ENCODE assay signal across 18 cellular contexts in genomic region chr1:75671708-75672107, GRCh38. TPM values are rescaled to one million over a fixed set of nuclear protein-coding genes. Genes with fewer than 3 reads are reported as not detected.
DNase-seq lines count a peak whose midpoint lies in the region; ATAC-seq, FAIRE-seq and TF ChIP-seq lines count a peak whose summit lies in the region.
"Had no signal": no experiment of that assay in that cellular context is flagged by ENCODE, and none has a peak within 500 bp of the region (broad histone marks: within the 10 kb centered on the region; RNA-seq: fewer than 3 reads in every experiment).

No MANE protein-coding gene starts in this region.

- H3K27ac Mint-ChIP-seq in WTC11 (peak overlapping the region; percentile 91), chondrocyte (ENCODE audit: unreplicated experiment) (no peak overlapping the region)
- H3K27ac Mint-ChIP-seq in activated naive CD4-positive, alpha-beta T cell treated with anti-CD3 and anti-CD28 coated beads, Interleukin-2, amount 50 U/mL, for 72 hours: no peak overlapping the region
- H3K27ac Mint-ChIP-seq: T-helper 17 cell had no signal

- no peaks in the 10 kb centered on the region for H3K27me3 Mint-ChIP-seq in WTC11 (ENCODE audit: low read depth)
- H3K27me3 Mint-ChIP-seq in chondrocyte (ENCODE audit: low read depth): peaks cover 6% of the 10 kb centered on the region

- BruUV-seq in HepG2 (replicated peaks; lab: Mats Ljungman, UMichigan): no TSS peak

- no peak overlapping the region; the same call in 1 of the 2 replicates for H3K4me3 Mint-ChIP-seq in WTC11
- no peak overlapping the region for H3K4me3 Mint-ChIP-seq in chondrocyte (ENCODE audit: unreplicated experiment)
- H3K4me3 Mint-ChIP-seq: IgD-negative memory B cell, T-helper 17 cell had no signal

- 0 out of 2 replicates have a peak, but pooled peaks cover 3% of the 10 kb centered on the region for H3K36me3 Mint-ChIP-seq in WTC11
- H3K36me3 Mint-ChIP-seq in chondrocyte (ENCODE audit: low read depth): no peaks in the 10 kb centered on the region
- no peaks in the 10 kb centered on the region for H3K36me3 Mint-ChIP-seq in activated naive CD4-positive, alpha-beta T cell treated with anti-CD3 and anti-CD28 coated beads, Interleukin-2, amount 50 U/mL, for 72 hours

- no peak for TF ChIP-seq RAD21 in HepG2 (CRISPR knock-in tag; IDR thresholded peaks at IDR 0.05)

- H3K79me2 ChIP-seq in HepG2 (ENCODE audit: insufficient read depth, low read length): peaks cover 3% of the 10 kb centered on the region

- no peak for ATAC-seq in HepG2
- no peak for ATAC-seq in right lobe of liver
- ATAC-seq in HG03159 (IDR thresholded peaks at IDR 0.05; ENCODE audit: unreplicated experiment): peak; percentile 56
- ATAC-seq in WTC11: no peak
- ATAC-seq in GM19397 (IDR thresholded peaks at IDR 0.05; ENCODE audit: unreplicated experiment): no peak
- ATAC-seq in activated naive CD4-positive, alpha-beta T cell treated with anti-CD3 and anti-CD28 coated beads, Interleukin-2, amount 50 U/mL, for 72 hours: no peak
- ATAC-seq: T-helper 17 cell had no signal

- DNase-seq in HepG2 (ENCODE audit: low spot score) (no peak), right lobe of liver (no peak), WTC11 (ENCODE audit: low spot score) (no peak), chondrocyte (ENCODE audit: low spot score) (no peak), transverse colon (no peak)
- DNase-seq in activated naive CD4-positive, alpha-beta T cell treated with anti-CD3 and anti-CD28 coated beads, Interleukin-2, amount 50 U/mL, for 72 hours (ENCODE audit: low spot score in 2 of 2): no peak
- DNase-seq: DMS 273 treated with DMSO at 0.1 percent for 48 hours, MV-4-11, NCI-H1417 treated with DMSO at 0.1 percent for 48 hours, NCI-H2029 treated with DMSO at 0.1 percent for 48 hours, NCI-H510A, Peyer's patch, Right ventricle myocardium superior, T-helper 17 cell had no signal

- H3K27ac ChIP-seq in HepG2 (ENCODE audit: extremely low read length, insufficient read depth, low read length) (peak overlapping the region; percentile 66), right lobe of liver (no peak overlapping the region), transverse colon (no peak overlapping the region)
- H3K27ac ChIP-seq: BLaER1, Peyer's patch had no signal

- H3K36me3 ChIP-seq in HepG2 (replicated peaks in 1 of 2; ENCODE audit: control insufficient read depth in 1 of 2, insufficient read depth in 2 of 2, low read length in 2 of 2) (no peaks in the 10 kb centered on the region; a peak in 1 of 5 replicates), right lobe of liver (no peaks in the 10 kb centered on the region), transverse colon (no peaks in the 10 kb centered on the region)
- H3K36me3 ChIP-seq: BLaER1, Peyer's patch had no signal

- H3K4me1 Mint-ChIP-seq in WTC11 (peaks cover 42% of the 10 kb centered on the region), chondrocyte (ENCODE audit: low read depth) (no peaks in the 10 kb centered on the region)
- H3K4me1 Mint-ChIP-seq: T-helper 17 cell had no signal

- TF ChIP-seq CTCF in HepG2 (CRISPR knock-in tag; IDR thresholded peaks at IDR 0.05) (no peak), right lobe of liver (IDR thresholded peaks at IDR 0.05) (no peak), WTC11 (IDR thresholded peaks at IDR 0.05) (no peak), chondrocyte (IDR thresholded peaks at IDR 0.05) (no peak), transverse colon (IDR thresholded peaks at IDR 0.05) (no peak)

- peak overlapping the region; percentile 72 for H3K4me2 ChIP-seq in HepG2 (ENCODE audit: low read depth, low read length)
- H3K4me2 ChIP-seq: BLaER1 had no signal

- H4K20me1 ChIP-seq in HepG2 (ENCODE audit: insufficient read depth, low read length): no peaks in the 10 kb centered on the region
- H4K20me1 ChIP-seq: BLaER1 had no signal

- in situ Hi-C loops in HepG2 (cut with HindIII; ENCODE audit: extremely low pct_ligation_motif_present, low pct_unique_long_range_greater_than_20kb) (no loop called here), transverse colon (cut with MboI; ENCODE audit: low pct_ligation_motif_present in 1 of 4, low pct_unique_long_range_greater_than_20kb in 1 of 4, low sequenced_read_pairs in 3 of 4) (no loop called here)

- POLR2A ChIA-PET in HepG2 (lab: Yijun Ruan, JAX) (no interaction called here), WTC11 (lab: Charles Lee) (no interaction called here)

- intact Hi-C loops in HepG2 (cut with micrococcal nuclease; ENCODE audit: unreplicated experiment): no loop called here
- intact Hi-C loops in right lobe of liver (cut with DNase I): no loop called here
- intact Hi-C loops in transverse colon (cut with DNase I; ENCODE audit: low total_unique reads): no loop called here

- 99% methylated on average over 4 of the region's 4 CpGs for WGBS in HepG2 (ENCODE audit: low lambda C conversion rate)
- 75% methylated on average over 4 of the region's 4 CpGs for WGBS in right lobe of liver (ENCODE audit: insufficient coverage, low coverage, low lambda C conversion rate, missing lambda C conversion rate)
- 79 to 83% methylated on average over 4 of the region's 4 CpGs for WGBS in transverse colon (ENCODE audit: low coverage in 1 of 2), 2 donors

- no peak for TF ChIP-seq EP300 in HepG2 (IDR thresholded peaks at IDR 0.05; ENCODE audit: low read depth in 2 of 2, low read length in 2 of 2)
- TF ChIP-seq EP300 in HepG2 (CRISPR knock-in tag; IDR thresholded peaks at IDR 0.05; ENCODE audit: borderline replicate concordance): no peak
- no peak for TF ChIP-seq EP300 in transverse colon (IDR thresholded peaks at IDR 0.05; ENCODE audit: low read depth)

- H3K9me3 ChIP-seq in HepG2 (ENCODE audit: low read length): no peaks in the 10 kb centered on the region
- no peaks in the 10 kb centered on the region for H3K9me3 ChIP-seq in right lobe of liver
- H3K9me3 ChIP-seq in transverse colon: no peaks in the 10 kb centered on the region
- H3K9me3 ChIP-seq: BLaER1, Peyer's patch had no signal

- H3K4me1 ChIP-seq in HepG2 (ENCODE audit: insufficient read depth, low read length) (peaks cover 44% of the 10 kb centered on the region), right lobe of liver (no peaks in the 10 kb centered on the region), transverse colon (no peaks in the 10 kb centered on the region)
- H3K4me1 ChIP-seq: BLaER1, Peyer's patch had no signal

- no peak for FAIRE-seq in HepG2 (lab: Jason Lieb, UNC)

- CTCF ChIA-PET in HepG2 (lab: Yijun Ruan, JAX; ENCODE audit: low intra/inter-chr PET ratio, low total read pairs) (no interaction called here), WTC11 (lab: Charles Lee) (no interaction called here)

- no peak overlapping the region for H3K4me3 ChIP-seq in HepG2 (replicated peaks in 1 of 3; ENCODE audit: insufficient read depth in 1 of 3, low read depth in 2 of 3, low read length in 3 of 3)
- H3K4me3 ChIP-seq in right lobe of liver: no peak overlapping the region
- no peak overlapping the region for H3K4me3 ChIP-seq in transverse colon
- H3K4me3 ChIP-seq: BLaER1, Peyer's patch had no signal

- H3K9me3 Mint-ChIP-seq in WTC11: peaks cover 6% of the 10 kb centered on the region
- no peaks in the 10 kb centered on the region for H3K9me3 Mint-ChIP-seq in chondrocyte (ENCODE audit: low read depth)
- H3K9me3 Mint-ChIP-seq in activated naive CD4-positive, alpha-beta T cell treated with anti-CD3 and anti-CD28 coated beads, Interleukin-2, amount 50 U/mL, for 72 hours: no peaks in the 10 kb centered on the region

- H3K27me3 ChIP-seq in HepG2 (ENCODE audit: control insufficient read depth in 1 of 2, insufficient read depth in 2 of 2, low read length in 2 of 2): no peaks in the 10 kb centered on the region
- no peaks in the 10 kb centered on the region for H3K27me3 ChIP-seq in right lobe of liver
- no peaks in the 10 kb centered on the region for H3K27me3 ChIP-seq in transverse colon
- H3K27me3 ChIP-seq: BLaER1, Peyer's patch had no signal

- TF ChIP-seq POLR2A in HepG2 (IDR thresholded peaks at IDR 0.05; ENCODE audit: insufficient read depth in 1 of 2, low read depth in 2 of 2, low read length in 2 of 2) (no peak), right lobe of liver (IDR thresholded peaks at IDR 0.05) (no peak), transverse colon (IDR thresholded peaks at IDR 0.05) (no peak)

- H2AFZ ChIP-seq in HepG2 (ENCODE audit: low read length): no peak overlapping the region

- H3K9ac ChIP-seq in HepG2 (ENCODE audit: insufficient read depth, low read depth, low read length): no peak overlapping the region
- H3K9ac ChIP-seq: BLaER1 had no signal

RNA-seq across cellular contexts. Expression of gene ACADM, which starts 52.8 kb away (rescaled TPM):
- total RNA-seq in HepG2 (2016; rRNA removed; fragmentation: Illumina TruSeq; extraction: Trizol): 92.2 and 133 TPM in 2 replicates
- total RNA-seq in HepG2 (2016; cell fraction: cytosol; rRNA removed; fragmentation: Illumina TruSeq; extraction: Trizol; ENCODE audit: low read depth): 22.1 and 22.6 TPM in 2 replicates
- total RNA-seq in HepG2 (2016; cell fraction: insoluble cytoplasmic fraction; rRNA removed; fragmentation: Illumina TruSeq; extraction: Trizol): 91.7 and 143 TPM in 2 replicates
- 24.5 and 27.9 TPM in 2 replicates for total RNA-seq in HepG2 (2016; cell fraction: membrane; rRNA removed; fragmentation: Illumina TruSeq; extraction: Trizol)
- 52.8 and 55.5 TPM in 2 replicates for total RNA-seq in HepG2 (2016; cell fraction: nucleus; rRNA removed; fragmentation: Illumina TruSeq; extraction: Trizol)
- polyA plus RNA-seq in HepG2 (2011; rRNA removed): 37.1 and 43.7 TPM in 2 replicates
- 19.2 and 30.6 TPM in 2 replicates for polyA plus RNA-seq in HepG2 (2011; cell fraction: cytosol; rRNA removed)
- polyA plus RNA-seq in HepG2 (2011; cell fraction: nucleus; rRNA removed): 16.8 and 25.8 TPM in 2 replicates
- polyA plus RNA-seq in HepG2 (2012): 65.4 and 101 TPM in 2 replicates
- 7.0 and 7.2 TPM in 2 replicates for polyA plus RNA-seq in HepG2 (2016; cell fraction: cytosol; fragmentation: Illumina TruSeq; extraction: Trizol; ENCODE audit: low read depth)
- polyA plus RNA-seq in HepG2 (2016; cell fraction: insoluble cytoplasmic fraction; fragmentation: Illumina TruSeq; extraction: Trizol; ENCODE audit: low read depth): 113 and 123 TPM in 2 replicates
- 14.2 and 14.7 TPM in 2 replicates for polyA plus RNA-seq in HepG2 (2016; cell fraction: membrane; fragmentation: Illumina TruSeq; extraction: Trizol; ENCODE audit: low read depth)
- polyA plus RNA-seq in HepG2 (2016; cell fraction: nucleus; fragmentation: Illumina TruSeq; extraction: Trizol; ENCODE audit: insufficient read depth, low read depth): 45.9 and 47.6 TPM in 2 replicates
- 7.9 and 12.5 TPM in 2 replicates for polyA minus RNA-seq in HepG2 (2011; rRNA and poly(A)+ RNA removed; ENCODE audit: low replicate concordance)
- 18.5 and 23.1 TPM in 2 replicates for polyA minus RNA-seq in HepG2 (2011; cell fraction: cytosol; rRNA and poly(A)+ RNA removed)
- 85.0 and 85.5 TPM in 2 replicates for polyA minus RNA-seq in HepG2 (2011; cell fraction: nucleus; rRNA and poly(A)+ RNA removed)
- total RNA-seq in right lobe of liver: 100 to 1,000 TPM in 4 of 6 experiments, 10 to 100 TPM in 2; 71.9 to 168 (median 124) TPM
- 36.6 to 37.9 TPM (median 37.6 TPM) in 3 replicates for total RNA-seq in WTC11 (2021)
- total RNA-seq in chondrocyte: 34.7 to 46.2 TPM (median 35.2 TPM) in 3 replicates
- total RNA-seq in transverse colon: 100 to 1,000 TPM in 2 of 4 donors, 10 to 100 TPM in 2; 34.4 to 138 (median 91.5) TPM
- total RNA-seq in activated naive CD4-positive, alpha-beta T cell treated with anti-CD3 and anti-CD28 coated beads, Interleukin-2, amount 50 U/mL, for 72 hours: 10 to 100 TPM; 55.6 to 56.6 TPM
